Comparison of ENCODE assay signal across 8 cellular contexts in the genomic region with DNA sequence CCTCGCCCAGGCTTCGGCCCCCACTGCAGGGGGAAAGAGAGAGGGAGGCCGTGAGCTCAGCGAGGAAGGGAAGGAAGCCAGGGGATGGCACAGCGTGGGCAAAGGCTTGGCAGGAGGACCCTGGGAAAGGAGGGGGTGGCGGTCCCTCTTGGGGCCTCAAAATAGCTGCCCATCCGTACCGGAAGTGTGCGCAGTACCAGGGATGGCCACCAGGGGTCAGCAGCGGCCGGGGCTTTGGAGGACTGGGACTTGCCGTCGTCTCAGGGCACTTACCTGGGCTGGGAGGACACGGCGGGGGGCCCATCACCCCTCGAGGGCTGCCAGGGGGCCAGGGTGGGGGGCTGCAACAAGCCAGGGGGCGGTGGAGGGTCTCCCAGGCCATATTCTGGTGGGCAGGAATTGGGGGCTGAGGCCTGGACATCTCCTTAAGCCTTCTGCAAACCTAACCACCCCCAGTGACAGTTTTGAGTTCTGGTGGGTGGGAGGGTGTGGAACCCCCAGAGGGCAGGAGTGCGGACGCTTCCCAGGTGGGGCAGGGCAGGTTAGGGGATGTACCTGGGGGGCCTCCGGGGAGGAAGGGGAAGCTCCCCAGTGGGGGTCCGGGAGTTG.
DNase-seq lines count a peak whose midpoint lies in the region; ATAC-seq and TF ChIP-seq lines count a peak whose summit lies in the region.

No MANE protein-coding gene starts in this region.

- H3K27ac ChIP-seq in VCaP (no peak overlapping the region), brain microvascular endothelial cell (no peak overlapping the region)

- ATAC-seq in HG03521 (IDR thresholded peaks at IDR 0.05; ENCODE audit: unreplicated experiment): no peak

- no peaks in the 10 kb centered on the region for H3K27me3 ChIP-seq in brain microvascular endothelial cell (replicated peaks)

- in situ Hi-C loops in brain microvascular endothelial cell (cut with HindIII; ENCODE audit: low pct_ligation_motif_present, low sequenced_read_pairs): no loop called here

- peak; percentile 85 for TF ChIP-seq CTCF in VCaP (conservative IDR thresholded peaks at IDR 0.05)
- TF ChIP-seq CTCF in brain microvascular endothelial cell (IDR thresholded peaks at IDR 0.05; ENCODE audit: low read depth, low read length, missing control alignments): peak; percentile 98

- DNase-seq in NCI-H1436 (lab: John Stamatoyannopoulos, UW): peak; percentile 40
- DNase-seq in NCI-H1436 treated with DMSO at 0.1 percent for 48 hours (lab: John Stamatoyannopoulos, UW): no peak
- peak; percentile 54 for DNase-seq in NCI-H1105 (lab: John Stamatoyannopoulos, UW)
- DNase-seq in brain microvascular endothelial cell: peak; percentile 37
- DNase-seq in inferior parietal cortex (ENCODE audit: extremely low spot score): peak; percentile 70
- peak; percentile 76 to 86 for DNase-seq in stimulated activated CD4-positive, alpha-beta T cell treated with anti-CD3 and anti-CD28 coated beads, Interleukin-15, amount 100 ng/mL, for 1 hour (ENCODE audit: low read depth in 1 of 2, low spot score in 1 of 2)

- no peaks in the 10 kb centered on the region for H3K36me3 ChIP-seq in brain microvascular endothelial cell (replicated peaks)

- peak overlapping the region; percentile 35 for H3K4me3 ChIP-seq in brain microvascular endothelial cell (ENCODE audit: low read depth, low read length)
